13 cellular contexts compared by ENCODE assay signal in the genomic region with DNA sequence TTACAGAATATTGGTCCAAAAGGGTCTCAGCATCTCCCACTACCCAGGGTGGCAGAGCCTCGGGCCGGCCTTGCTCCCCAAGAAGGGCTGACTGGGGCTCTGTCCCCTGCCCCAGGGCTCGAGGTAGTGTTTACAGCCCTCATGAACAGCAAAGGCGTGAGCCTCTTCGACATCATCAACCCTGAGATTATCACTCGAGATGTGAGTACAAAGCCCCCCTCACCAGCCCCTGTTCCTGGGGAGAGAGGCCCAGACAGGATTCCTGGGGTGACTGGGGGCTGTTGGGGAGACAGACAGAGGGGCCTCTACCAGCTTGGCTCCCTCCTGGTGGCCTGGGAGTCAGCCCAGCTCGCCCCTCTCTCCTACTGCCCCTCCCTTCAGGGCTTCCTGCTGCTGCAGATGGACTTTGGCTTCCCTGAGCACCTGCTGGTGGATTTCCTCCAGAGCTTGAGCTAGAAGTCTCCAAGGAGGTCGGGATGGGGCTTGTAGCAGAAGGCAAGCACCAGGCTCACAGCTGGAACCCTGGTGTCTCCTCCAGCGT. TPM values are rescaled to one million over a fixed set of nuclear protein-coding genes. Genes with fewer than 3 reads are reported as not detected.
DNase-seq lines count a peak whose midpoint lies in the region; ATAC-seq and TF ChIP-seq lines count a peak whose summit lies in the region.
"Had no signal": no experiment of that assay in that cellular context is flagged by ENCODE, and none has a peak within 500 bp of the region (broad histone marks: within the 10 kb centered on the region; RNA-seq: fewer than 3 reads in every experiment).

No MANE protein-coding gene starts in this region.

- H3K4me1 ChIP-seq in Peyer's patch (peaks cover 0 to 32% (median 5%) of the 10 kb centered on the region in 4 donors), hepatocyte (ENCODE audit: insufficient read depth) (peaks cover 3% of the 10 kb centered on the region)

- no peaks in the 10 kb centered on the region for H3K9me2 ChIP-seq in hepatocyte (replicated peaks; ENCODE audit: insufficient read depth)

- H3K9me3 ChIP-seq in Peyer's patch, result no peaks in the 10 kb centered on the region
- H3K9me3 ChIP-seq in hepatocyte (ENCODE audit: low read depth), result no peaks in the 10 kb centered on the region
- H3K9me3 ChIP-seq: lower lobe of right lung had no signal

- no peaks in the 10 kb centered on the region for H3K9me3 Mint-ChIP-seq in activated naive CD4-positive, alpha-beta T cell treated with anti-CD3 and anti-CD28 coated beads for 36 hours
- no peaks in the 10 kb centered on the region for H3K9me3 Mint-ChIP-seq in stimulated activated naive B cell treated with anti-CD40 and anti-IgM and Interleukin-4, amounts not matched to agents 10 μg/mL and 1 μg/mL and 100 μg/mL, for 72 hours

- peaks cover 67% of the 10 kb centered on the region for H3K4me1 Mint-ChIP-seq in activated naive CD4-positive, alpha-beta T cell treated with anti-CD3 and anti-CD28 coated beads for 36 hours (ENCODE audit: low read depth)
- peaks cover 70 to 98% of the 10 kb centered on the region in 2 donors for H3K4me1 Mint-ChIP-seq in stimulated activated naive B cell treated with anti-CD40 and anti-IgM and Interleukin-4, amounts not matched to agents 10 μg/mL and 1 μg/mL and 100 μg/mL, for 72 hours

- intact Hi-C loops in activated naive CD4-positive, alpha-beta T cell treated with anti-CD3 and anti-CD28 coated beads for 36 hours (cut with micrococcal nuclease), result no loop called here

- CTCF ChIA-PET in activated naive CD4-positive, alpha-beta T cell treated with anti-CD3 and anti-CD28 coated beads for 36 hours (lab: Charles Lee), result interaction anchor here (0.6 to 5.1 kb wide), 6 partner anchors 11 to 58 kb away, joined by 3 to 39 read pairs (median 5); no protein-coding TSS in a partner anchor

- ATAC-seq in stimulated activated naive B cell treated with anti-CD40 and anti-IgM and Interleukin-4, amounts not matched to agents 10 μg/mL and 1 μg/mL and 100 μg/mL, for 72 hours (replicated peaks), result no peak
- no peak for ATAC-seq in GM18907 (IDR thresholded peaks at IDR 0.05; ENCODE audit: unreplicated experiment)
- ATAC-seq: lower lobe of right lung had no signal

- no peak for DNase-seq in activated naive CD4-positive, alpha-beta T cell treated with anti-CD3 and anti-CD28 coated beads for 36 hours
- DNase-seq in activated naive CD4-positive, alpha-beta T cell treated with Interleukin-2 at 50 U/mL for 16 hours, result no peak
- peak in 2 of 3 donors; percentile 75 to 76 for DNase-seq in Peyer's patch
- DNase-seq in hepatocyte (ENCODE audit: low spot score), result peak; percentile 62
- no peak for DNase-seq in stimulated activated naive B cell treated with anti-CD40 and anti-IgM and Interleukin-4, amounts not matched to agents 10 μg/mL and 1 μg/mL and 100 μg/mL, for 72 hours
- no peak for DNase-seq in NCI-H187 (lab: John Stamatoyannopoulos, UW)
- DNase-seq in NAMALWA (ENCODE audit: low spot score), result no peak
- DNase-seq: anterior cingulate cortex, lower lobe of right lung, MM.1S had no signal

- TF ChIP-seq CTCF in Peyer's patch (IDR thresholded peaks at IDR 0.05), result peak in 3 of 6 experiments; percentile 32 to 42 (median 39)
- TF ChIP-seq CTCF in hepatocyte (IDR thresholded peaks at IDR 0.05; ENCODE audit: poor library complexity), result no peak

- H4K20me1 ChIP-seq in hepatocyte (ENCODE audit: insufficient read depth, poor library complexity, severe bottlenecking), result no peaks in the 10 kb centered on the region

- H3K4me3 ChIP-seq in Peyer's patch (no peak overlapping the region), hepatocyte (no peak overlapping the region)
- H3K4me3 ChIP-seq: lower lobe of right lung, SK-N-MC had no signal

- no peaks in the 10 kb centered on the region for H3K36me3 ChIP-seq in Peyer's patch
- H3K36me3 ChIP-seq in hepatocyte (replicated peaks; ENCODE audit: insufficient read depth, low read depth), result no peaks in the 10 kb centered on the region
- H3K36me3 ChIP-seq: lower lobe of right lung had no signal

- peak overlapping the region; percentile 100 for H3K27ac Mint-ChIP-seq in activated naive CD4-positive, alpha-beta T cell treated with anti-CD3 and anti-CD28 coated beads for 36 hours
- H3K27ac Mint-ChIP-seq in stimulated activated naive B cell treated with anti-CD40 and anti-IgM and Interleukin-4, amounts not matched to agents 10 μg/mL and 1 μg/mL and 100 μg/mL, for 72 hours, result peak overlapping the region; percentile 91

- no peaks in the 10 kb centered on the region for H3K79me2 ChIP-seq in hepatocyte

- H3K27me3 ChIP-seq in Peyer's patch, result no peaks in the 10 kb centered on the region
- no peaks in the 10 kb centered on the region for H3K27me3 ChIP-seq in hepatocyte

- H3K36me3 Mint-ChIP-seq in activated naive CD4-positive, alpha-beta T cell treated with anti-CD3 and anti-CD28 coated beads for 36 hours (ENCODE audit: low read depth), result peaks cover 23% of the 10 kb centered on the region
- peaks cover 56 to 65% of the 10 kb centered on the region in 2 donors for H3K36me3 Mint-ChIP-seq in stimulated activated naive B cell treated with anti-CD40 and anti-IgM and Interleukin-4, amounts not matched to agents 10 μg/mL and 1 μg/mL and 100 μg/mL, for 72 hours

- no peak overlapping the region for H3K4me3 Mint-ChIP-seq in activated naive CD4-positive, alpha-beta T cell treated with anti-CD3 and anti-CD28 coated beads for 36 hours
- peak overlapping the region in 1 of 2 donors; percentile 30 for H3K4me3 Mint-ChIP-seq in stimulated activated naive B cell treated with anti-CD40 and anti-IgM and Interleukin-4, amounts not matched to agents 10 μg/mL and 1 μg/mL and 100 μg/mL, for 72 hours

- no peaks in the 10 kb centered on the region for H3K27me3 Mint-ChIP-seq in activated naive CD4-positive, alpha-beta T cell treated with anti-CD3 and anti-CD28 coated beads for 36 hours (ENCODE audit: low read depth)
- no peaks in the 10 kb centered on the region for H3K27me3 Mint-ChIP-seq in stimulated activated naive B cell treated with anti-CD40 and anti-IgM and Interleukin-4, amounts not matched to agents 10 μg/mL and 1 μg/mL and 100 μg/mL, for 72 hours

- no peak overlapping the region for H3K4me2 ChIP-seq in hepatocyte

- no peak overlapping the region for H2AFZ ChIP-seq in hepatocyte

- H3K27ac ChIP-seq in Peyer's patch (peak overlapping the region in 2 of 4 donors; percentile 8 to 58), hepatocyte (no peak overlapping the region)
- H3K27ac ChIP-seq: lower lobe of right lung, SK-N-MC had no signal

- TF ChIP-seq POLR2A in Peyer's patch (IDR thresholded peaks at IDR 0.05), result peak in 1 of 2 donors; percentile 32

- WGBS in hepatocyte (ENCODE audit: low lambda C conversion rate, missing lambda C conversion rate), result 59% methylated on average over 9 of the region's 9 CpGs

RNA-seq across cellular contexts. Expression of a gene that starts 6.1 kb away (rescaled TPM):
- total RNA-seq in activated naive CD4-positive, alpha-beta T cell treated with anti-CD3 and anti-CD28 coated beads for 36 hours, result 100 to 1,000 TPM; 104 to 119 TPM
- total RNA-seq in Peyer's patch (100 to 1,000 TPM in 1 of 4 donors, 10 to 100 TPM in 3; 47.6 to 314 (median 80.8) TPM), hepatocyte (1.3 and 6.4 TPM in 2 replicates)
- 4.5 and 7.0 TPM in 2 replicates for polyA plus RNA-seq in hepatocyte

RNA-seq across cellular contexts. Expression of a gene that starts 21.5 kb away (rescaled TPM):
- not detected for total RNA-seq in activated naive CD4-positive, alpha-beta T cell treated with anti-CD3 and anti-CD28 coated beads for 36 hours
- total RNA-seq in Peyer's patch, result 1 to 10 TPM in 1 of 4 donors, not detected in 3; 2.5 TPM
- total RNA-seq in hepatocyte, result not detected in 2 replicates
- not detected in 2 replicates for polyA plus RNA-seq in hepatocyte
- total RNA-seq: fibroblast of lung had no signal

RNA-seq across cellular contexts. Expression of a gene that starts 51.3 kb away (rescaled TPM):
- 100 to 1,000 TPM; 118 to 120 TPM for total RNA-seq in activated naive CD4-positive, alpha-beta T cell treated with anti-CD3 and anti-CD28 coated beads for 36 hours
- total RNA-seq in Peyer's patch (100 to 1,000 TPM in 3 of 4 donors, 10 to 100 TPM in 1; 86.0 to 143 (median 108) TPM), hepatocyte (201 and 253 TPM in 2 replicates)
- polyA plus RNA-seq in hepatocyte, result 185 and 199 TPM in 2 replicates

Comparison
In these comparisons a context has a peak if more than half of its experiments do, and no peak if none do; other contexts are left out.
1. DNase-seq: peak in Peyer's patch (2 of 3) and hepatocyte (single experiment); none in activated naive CD4-positive, alpha-beta T cell treated with anti-CD3 and anti-CD28 coated beads for 36 hours (single experiment), activated naive CD4-positive, alpha-beta T cell treated with Interleukin-2 at 50 U/mL for 16 hours (single experiment), stimulated activated naive B cell treated with anti-CD40 and anti-IgM and Interleukin-4, amounts not matched to agents 10 μg/mL and 1 μg/mL and 100 μg/mL, for 72 hours (single experiment), NCI-H187 (0 of 2) and NAMALWA (single experiment).